1 cellular context compared by ENCODE assay signal in the genomic region with DNA sequence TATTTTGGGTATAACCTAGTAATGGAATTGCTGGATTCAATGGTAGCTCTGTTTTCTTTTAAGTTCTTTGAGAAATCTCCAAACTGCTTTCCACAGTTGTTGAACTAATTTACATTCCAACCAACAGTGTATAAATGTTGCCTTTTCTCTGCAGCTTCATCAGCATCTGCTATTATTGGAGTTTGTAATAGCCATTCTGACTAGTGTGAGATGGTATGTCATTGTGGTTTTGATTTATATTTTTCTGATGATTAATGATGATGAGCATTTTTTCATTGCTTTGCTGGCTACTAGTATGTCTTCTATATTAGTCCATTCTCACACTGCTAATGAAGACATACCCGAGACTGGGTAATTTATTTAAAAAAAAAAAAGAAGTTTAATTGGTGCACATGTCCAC.
TF ChIP-seq lines count a peak whose summit lies in the region.

No MANE protein-coding gene starts in this region.

TF ChIP-seq in GM12878, 131 proteins besides CTCF, POLR2A, EP300 and RAD21 (continued from another document):
- TF ChIP-seq, protein P1, sequence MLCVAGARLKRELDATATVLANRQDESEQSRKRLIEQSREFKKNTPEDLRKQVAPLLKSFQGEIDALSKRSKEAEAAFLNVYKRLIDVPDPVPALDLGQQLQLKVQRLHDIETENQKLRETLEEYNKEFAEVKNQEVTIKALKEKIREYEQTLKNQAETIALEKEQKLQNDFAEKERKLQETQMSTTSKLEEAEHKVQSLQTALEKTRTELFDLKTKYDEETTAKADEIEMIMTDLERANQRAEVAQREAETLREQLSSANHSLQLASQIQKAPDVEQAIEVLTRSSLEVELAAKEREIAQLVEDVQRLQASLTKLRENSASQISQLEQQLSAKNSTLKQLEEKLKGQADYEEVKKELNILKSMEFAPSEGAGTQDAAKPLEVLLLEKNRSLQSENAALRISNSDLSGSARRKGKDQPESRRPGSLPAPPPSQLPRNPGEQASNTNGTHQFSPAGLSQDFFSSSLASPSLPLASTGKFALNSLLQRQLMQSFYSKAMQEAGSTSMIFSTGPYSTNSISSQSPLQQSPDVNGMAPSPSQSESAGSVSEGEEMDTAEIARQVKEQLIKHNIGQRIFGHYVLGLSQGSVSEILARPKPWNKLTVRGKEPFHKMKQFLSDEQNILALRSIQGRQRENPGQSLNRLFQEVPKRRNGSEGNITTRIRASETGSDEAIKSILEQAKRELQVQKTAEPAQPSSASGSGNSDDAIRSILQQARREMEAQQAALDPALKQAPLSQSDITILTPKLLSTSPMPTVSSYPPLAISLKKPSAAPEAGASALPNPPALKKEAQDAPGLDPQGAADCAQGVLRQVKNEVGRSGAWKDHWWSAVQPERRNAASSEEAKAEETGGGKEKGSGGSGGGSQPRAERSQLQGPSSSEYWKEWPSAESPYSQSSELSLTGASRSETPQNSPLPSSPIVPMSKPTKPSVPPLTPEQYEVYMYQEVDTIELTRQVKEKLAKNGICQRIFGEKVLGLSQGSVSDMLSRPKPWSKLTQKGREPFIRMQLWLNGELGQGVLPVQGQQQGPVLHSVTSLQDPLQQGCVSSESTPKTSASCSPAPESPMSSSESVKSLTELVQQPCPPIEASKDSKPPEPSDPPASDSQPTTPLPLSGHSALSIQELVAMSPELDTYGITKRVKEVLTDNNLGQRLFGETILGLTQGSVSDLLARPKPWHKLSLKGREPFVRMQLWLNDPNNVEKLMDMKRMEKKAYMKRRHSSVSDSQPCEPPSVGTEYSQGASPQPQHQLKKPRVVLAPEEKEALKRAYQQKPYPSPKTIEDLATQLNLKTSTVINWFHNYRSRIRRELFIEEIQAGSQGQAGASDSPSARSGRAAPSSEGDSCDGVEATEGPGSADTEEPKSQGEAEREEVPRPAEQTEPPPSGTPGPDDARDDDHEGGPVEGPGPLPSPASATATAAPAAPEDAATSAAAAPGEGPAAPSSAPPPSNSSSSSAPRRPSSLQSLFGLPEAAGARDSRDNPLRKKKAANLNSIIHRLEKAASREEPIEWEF (IDR thresholded peaks at IDR 0.05; ENCODE audit: insufficient replicate concordance, low read depth, low read length): no peak
- TF ChIP-seq MLLT1 (IDR thresholded peaks at IDR 0.05): no peak
- no peak for TF ChIP-seq CBX5 (IDR thresholded peaks at IDR 0.05; ENCODE audit: low read depth)
- no peak for TF ChIP-seq NBN (IDR thresholded peaks at IDR 0.05)
